8 cellular contexts compared by ENCODE assay signal in the genomic region with DNA sequence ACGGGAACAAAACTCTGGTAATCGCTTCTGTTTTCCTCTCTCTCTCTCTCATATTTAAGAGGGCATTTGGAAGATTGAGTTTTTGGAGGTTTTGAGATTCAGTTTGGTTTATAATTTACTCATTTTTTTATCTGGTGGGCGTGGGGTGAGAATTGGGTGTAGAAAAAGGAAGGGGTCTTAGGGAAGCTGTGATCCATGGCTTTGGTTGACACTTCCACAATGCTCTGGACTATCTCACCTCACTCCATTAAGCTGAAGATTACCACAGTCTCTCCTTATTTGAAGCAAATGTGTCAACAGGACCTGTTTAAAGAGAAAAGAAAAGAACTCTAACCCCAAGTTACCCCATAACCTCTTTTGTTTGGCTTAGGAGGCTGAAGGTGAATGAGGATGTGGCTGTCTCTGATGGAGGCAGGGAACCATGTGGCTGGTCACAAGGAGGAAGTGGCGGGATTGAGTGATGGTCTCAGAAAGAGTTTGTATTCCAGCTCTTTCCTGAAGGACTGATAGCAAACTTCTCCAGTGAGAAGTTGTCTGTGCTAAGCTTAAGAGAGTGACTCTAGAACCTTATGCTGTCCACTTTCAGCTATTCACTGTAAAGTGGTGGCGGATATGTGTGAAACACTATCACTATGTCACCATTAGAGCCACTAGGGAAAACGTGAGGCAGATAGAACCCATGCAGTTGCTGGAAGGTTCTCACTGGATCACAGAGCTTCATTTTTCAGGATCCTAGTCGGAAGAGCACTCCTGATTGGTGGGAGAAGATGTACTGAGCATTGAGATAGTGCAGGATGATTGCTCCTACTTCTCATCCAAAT. TPM values are rescaled to one million over a fixed set of nuclear protein-coding genes. Genes with fewer than 3 reads are reported as not detected.
DNase-seq lines count a peak whose midpoint lies in the region; ATAC-seq and TF ChIP-seq lines count a peak whose summit lies in the region.

No MANE protein-coding gene starts in this region.

- H2BK120ac ChIP-seq in mesendoderm (ENCODE audit: low read depth, low read length), result no peak overlapping the region

- intact Hi-C loops in mammary epithelial cell (cut with micrococcal nuclease), result no loop called here

- no peaks in the 10 kb centered on the region for H3K9me3 Mint-ChIP-seq in activated CD8-positive, alpha-beta memory T cell treated with anti-CD3 and anti-CD28 coated beads, Interleukin-2, amount 10 ng/mL, durations not matched to agents 7 days and 5 days (ENCODE audit: low read depth)

- H3K4me3 ChIP-seq in mammary epithelial cell (replicated peaks in 1 of 3; ENCODE audit: insufficient read depth in 1 of 3, low read depth in 2 of 3, low read length in 3 of 3), result peak overlapping the region; percentile 15 to 55 (median 50)
- H3K4me3 ChIP-seq in mesendoderm (ENCODE audit: low read length), result peak overlapping the region; percentile 37

- H3K27ac ChIP-seq in mammary epithelial cell (ENCODE audit: insufficient read depth, low read depth, low read length), result no peak overlapping the region
- no peak overlapping the region for H3K27ac ChIP-seq in mesendoderm (ENCODE audit: low read depth, low read length)

- H3K27me3 ChIP-seq in mammary epithelial cell (ENCODE audit: insufficient read depth, low read length) (peaks cover 30% of the 10 kb centered on the region), mesendoderm (ENCODE audit: insufficient read depth, low read length, poor library complexity) (no peaks in the 10 kb centered on the region)

- ATAC-seq in activated CD8-positive, alpha-beta memory T cell treated with anti-CD3 and anti-CD28 coated beads, Interleukin-2, amount 10 ng/mL, durations not matched to agents 7 days and 5 days, result no peak
- ATAC-seq in GM21529 (IDR thresholded peaks at IDR 0.05; ENCODE audit: unreplicated experiment) (no peak), HG02571 (IDR thresholded peaks at IDR 0.05; ENCODE audit: unreplicated experiment) (no peak)

- no peaks in the 10 kb centered on the region for H3K9me3 ChIP-seq in mammary epithelial cell (replicated peaks; ENCODE audit: insufficient read depth, low read length)

- H4K20me1 ChIP-seq in mammary epithelial cell (ENCODE audit: insufficient read depth, low read length), result no peaks in the 10 kb centered on the region

- no TSS peak for BruUV-seq in mammary epithelial cell (replicated peaks; lab: Mats Ljungman, UMichigan)

- H3K18ac ChIP-seq in mesendoderm (ENCODE audit: low read length), result no peak overlapping the region

- H3K79me1 ChIP-seq in mesendoderm (ENCODE audit: low read length), result no peaks in the 10 kb centered on the region

- peaks cover 38% of the 10 kb centered on the region for H3K27me3 Mint-ChIP-seq in activated CD8-positive, alpha-beta memory T cell treated with anti-CD3 and anti-CD28 coated beads, Interleukin-2, amount 10 ng/mL, durations not matched to agents 7 days and 5 days

- H3K79me2 ChIP-seq in mammary epithelial cell (ENCODE audit: insufficient read depth, low read length) (no peaks in the 10 kb centered on the region), mesendoderm (ENCODE audit: control insufficient read depth, insufficient read depth, low read length) (no peaks in the 10 kb centered on the region)

- H3K23ac ChIP-seq in mesendoderm (ENCODE audit: low read length), result no peak overlapping the region

- no peak overlapping the region for H2BK5ac ChIP-seq in mesendoderm (ENCODE audit: low read length)

- H3K36me3 ChIP-seq in mammary epithelial cell (ENCODE audit: insufficient read depth, low read length) (no peaks in the 10 kb centered on the region), mesendoderm (ENCODE audit: control insufficient read depth, insufficient read depth, low read length) (no peaks in the 10 kb centered on the region)

- H2BK15ac ChIP-seq in mesendoderm (replicated peaks; ENCODE audit: low read depth), result no peak overlapping the region

- peak overlapping the region; percentile 33 for H3K27ac Mint-ChIP-seq in activated CD8-positive, alpha-beta memory T cell treated with anti-CD3 and anti-CD28 coated beads, Interleukin-2, amount 10 ng/mL, durations not matched to agents 7 days and 5 days

- peak overlapping the region; percentile 33 for H3K4me3 Mint-ChIP-seq in activated CD8-positive, alpha-beta memory T cell treated with anti-CD3 and anti-CD28 coated beads, Interleukin-2, amount 10 ng/mL, durations not matched to agents 7 days and 5 days

- peak overlapping the region; percentile 98 for H3K4me2 ChIP-seq in mammary epithelial cell (ENCODE audit: insufficient read depth, low read depth, low read length)
- H3K4me2 ChIP-seq in mesendoderm (ENCODE audit: low read length), result peak overlapping the region; percentile 75

- H2AK5ac ChIP-seq in mesendoderm (ENCODE audit: low read length), result no peak overlapping the region

- no peak for DNase-seq in activated CD8-positive, alpha-beta memory T cell treated with anti-CD3 and anti-CD28 coated beads, Interleukin-2, amount 10 ng/mL, durations not matched to agents 7 days and 5 days
- no peak for DNase-seq in activated CD8-positive, alpha-beta memory T cell treated with anti-CD3 and anti-CD28 coated beads, Interleukin-2, amount 50 U/mL, for 48 hours
- DNase-seq in NCI-H748 (lab: John Stamatoyannopoulos, UW; ENCODE audit: unreplicated experiment), result peak; percentile 37
- DNase-seq in mammary epithelial cell, result no peak
- DNase-seq in mesendoderm, result peak; percentile 47
- DNase-seq in DMS79 (lab: John Stamatoyannopoulos, UW), result no peak

- H3K4me1 ChIP-seq in mammary epithelial cell (ENCODE audit: insufficient read depth, low read length), result no peaks in the 10 kb centered on the region
- H3K4me1 ChIP-seq in mesendoderm (ENCODE audit: control insufficient read depth, low read depth, low read length), result peaks cover 6% of the 10 kb centered on the region

- in situ Hi-C loops in mammary epithelial cell (cut with MboI; ENCODE audit: low sequenced_read_pairs in 2 of 2), result no loop called here

- no peak overlapping the region for H3K9ac ChIP-seq in mammary epithelial cell (ENCODE audit: insufficient read depth, low read length)
- peak overlapping the region; percentile 69 for H3K9ac ChIP-seq in mesendoderm (ENCODE audit: low read length)

- no peak overlapping the region for H4K5ac ChIP-seq in mesendoderm (ENCODE audit: low read length)

- CTCF ChIA-PET in activated CD8-positive, alpha-beta memory T cell treated with anti-CD3 and anti-CD28 coated beads, Interleukin-2, amount 10 ng/mL, durations not matched to agents 7 days and 5 days (lab: Charles Lee), result no interaction called here
- CTCF ChIA-PET in mammary epithelial cell (lab: Charles Lee; ENCODE audit: low non-redundant PET), result no interaction called here

- H3K36me3 Mint-ChIP-seq in activated CD8-positive, alpha-beta memory T cell treated with anti-CD3 and anti-CD28 coated beads, Interleukin-2, amount 10 ng/mL, durations not matched to agents 7 days and 5 days, result peaks cover 3% of the 10 kb centered on the region

- dilution Hi-C loops in mammary epithelial cell (cut with HindIII; ENCODE audit: low sequenced_read_pairs), result no loop called here

- H2AFZ ChIP-seq in mammary epithelial cell (ENCODE audit: low read depth, low read length), result peak overlapping the region; percentile 75

- H3K4me1 Mint-ChIP-seq in activated CD8-positive, alpha-beta memory T cell treated with anti-CD3 and anti-CD28 coated beads, Interleukin-2, amount 10 ng/mL, durations not matched to agents 7 days and 5 days, result peaks cover 8% of the 10 kb centered on the region

- H3K56ac ChIP-seq in mesendoderm (ENCODE audit: low read length), result peak overlapping the region; percentile 82

- TF ChIP-seq CTCF in mammary epithelial cell (conservative IDR thresholded peaks at IDR 0.05 in 1 of 2, IDR thresholded peaks at IDR 0.05 in 1 of 2; ENCODE audit: extremely low read depth in 1 of 2, insufficient read depth in 1 of 2, low read depth in 1 of 2, low read length in 2 of 2), result no peak

- 68% methylated on average over 6 of the region's 7 CpGs for WGBS in mammary epithelial cell (ENCODE audit: low coverage, missing lambda C conversion rate)
- WGBS in mesendoderm (ENCODE audit: extremely low coverage, insufficient coverage, low lambda C conversion rate), result 100% methylated on average over 1 of the region's 7 CpGs

- no peak overlapping the region for H4K8ac ChIP-seq in mesendoderm (ENCODE audit: low read depth, low read length)

- H3K4ac ChIP-seq in mesendoderm (ENCODE audit: low read depth, low read length), result no peak overlapping the region

RNA-seq across cellular contexts. Expression of a gene that starts 0.9 kb away (rescaled TPM):
- total RNA-seq in activated CD8-positive, alpha-beta memory T cell treated with anti-CD3 and anti-CD28 coated beads, Interleukin-2, amount 10 ng/mL, durations not matched to agents 7 days and 5 days, result not detected
- total RNA-seq in mammary epithelial cell, result not detected
- polyA plus RNA-seq in mammary epithelial cell, result not detected
- polyA minus RNA-seq in mammary epithelial cell, result not detected
- polyA plus RNA-seq in mesendoderm (2013, experiment 1 of 2), result 2.0 TPM
- 2.0 TPM for polyA plus RNA-seq in mesendoderm (2013, experiment 2 of 2)

Comparison
In these comparisons a context has a peak if more than half of its experiments do, and no peak if none do; other contexts are left out.
1. DNase-seq: peak in NCI-H748 (single experiment) and mesendoderm (single experiment); none in activated CD8-positive, alpha-beta memory T cell treated with anti-CD3 and anti-CD28 coated beads, Interleukin-2, amount 10 ng/mL, durations not matched to agents 7 days and 5 days (single experiment), activated CD8-positive, alpha-beta memory T cell treated with anti-CD3 and anti-CD28 coated beads, Interleukin-2, amount 50 U/mL, for 48 hours (single experiment), mammary epithelial cell (single experiment) and DMS79 (single experiment).